ENCODE assay signal across 26 cellular contexts in the genomic region with DNA sequence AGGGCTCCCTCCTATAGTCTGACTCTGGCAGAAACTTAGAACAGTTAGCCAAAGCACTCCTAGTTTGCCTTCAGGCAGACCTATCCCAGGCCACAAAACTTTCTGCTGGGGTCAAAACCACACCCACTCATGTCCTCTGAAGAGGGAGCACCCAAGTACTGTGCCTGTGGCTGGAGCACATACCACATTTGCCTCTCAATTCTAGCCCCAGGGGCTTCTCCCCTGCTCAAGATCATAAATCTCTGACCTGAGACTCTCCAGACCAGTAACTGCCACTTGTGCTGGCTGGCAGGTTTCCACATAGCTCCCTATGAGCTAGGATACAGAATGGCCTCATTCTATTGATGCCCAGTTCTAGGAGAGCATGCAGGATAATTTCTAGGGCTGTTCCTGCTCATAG.
"Had no signal": no experiment of that assay in that cellular context is flagged by ENCODE, and none has a peak within 500 bp of the region (broad histone marks: within the 10 kb centered on the region; RNA-seq: fewer than 3 reads in every experiment).

No MANE protein-coding gene starts in this region.

- H3K27ac Mint-ChIP-seq: IgD-negative memory B cell, T-cell had no signal

- ATAC-seq: K562, Panc1, PC-3, T-cell had no signal

- DNase-seq: Kasumi-1; MV-4-11; NCI-H1048; NCI-H1105; NCI-H1417 treated with DMSO at 0.1 percent for 48 hours; NCI-H146; NCI-H1694 treated with DMSO at 0.1 percent for 48 hours; NCI-H1930; NCI-H2081; NCI-H2171; NCI-H226; NCI-H446; NCI-H510A; NCI-H524 treated with DMSO at 0.1 percent for 48 hours; NCI-H748 treated with DMSO at 0.1 percent for 48 hours; NK-92 treated with Interleukin-12 subunit alpha and Interleukin-12 subunit beta, amount 100 ng/mL, for 24 hours; PC-3; SHP77; SK-N-SH; SW 1271; T-cell had no signal

- H3K9ac ChIP-seq: KMS-11, SK-N-SH had no signal

- H3K4me3 ChIP-seq: K562 had no signal

- H3K4me2 ChIP-seq: KMS-11, SK-N-SH had no signal

- H3K27ac ChIP-seq: KMS-11, RWPE1 had no signal

- H3K4me1 Mint-ChIP-seq: IgD-negative memory B cell, T-cell had no signal

- H3K27me3 Mint-ChIP-seq: IgD-negative memory B cell, T-cell had no signal

- H3K36me3 Mint-ChIP-seq: IgD-negative memory B cell, T-cell had no signal

- H3K4me3 Mint-ChIP-seq: IgD-negative memory B cell, T-cell had no signal

- H3K9me3 ChIP-seq: SK-N-SH had no signal
